In genomic region chr1:27599605-27600499, GRCh38 we compare ENCODE assay signal across 1 cellular context.
TF ChIP-seq lines count a peak whose summit lies in the region.

No MANE protein-coding gene starts in this region.

TF ChIP-seq in K562, 482 proteins besides CTCF, POLR2A, EP300 and RAD21:
- TF ChIP-seq ZFX (CRISPR knock-in tag; IDR thresholded peaks at IDR 0.05) = no peak
- TF ChIP-seq RFX5 (IDR thresholded peaks at IDR 0.05; ENCODE audit: low read depth, low read length) = no peak
- TF ChIP-seq BMI1 (IDR thresholded peaks at IDR 0.05; ENCODE audit: low read length) = no peak
- TF ChIP-seq KDM5B (IDR thresholded peaks at IDR 0.05; ENCODE audit: insufficient replicate concordance, low read depth, low read length) = no peak
- no peak for TF ChIP-seq GATAD2B (IDR thresholded peaks at IDR 0.05; ENCODE audit: borderline replicate concordance)
- no peak for TF ChIP-seq MXI1 (IDR thresholded peaks at IDR 0.05; ENCODE audit: low read depth, low read length)
- TF ChIP-seq POLR2AphosphoS2 (IDR thresholded peaks at IDR 0.05; ENCODE audit: low read length) = no peak
- TF ChIP-seq ZNF239 (CRISPR knock-in tag; IDR thresholded peaks at IDR 0.05) = no peak
- no peak for TF ChIP-seq KAT2B (IDR thresholded peaks at IDR 0.05; ENCODE audit: low read depth, low read length)
- no peak for TF ChIP-seq GTF3C2 (IDR thresholded peaks at IDR 0.05; ENCODE audit: borderline replicate concordance, extremely low read depth, insufficient read length)
- 0 out of 2 replicates have a peak, but pooled peaks have one; percentile 4 for TF ChIP-seq NCOA1 (IDR thresholded peaks at IDR 0.05; ENCODE audit: low read depth)
- TF ChIP-seq, protein P1, sequence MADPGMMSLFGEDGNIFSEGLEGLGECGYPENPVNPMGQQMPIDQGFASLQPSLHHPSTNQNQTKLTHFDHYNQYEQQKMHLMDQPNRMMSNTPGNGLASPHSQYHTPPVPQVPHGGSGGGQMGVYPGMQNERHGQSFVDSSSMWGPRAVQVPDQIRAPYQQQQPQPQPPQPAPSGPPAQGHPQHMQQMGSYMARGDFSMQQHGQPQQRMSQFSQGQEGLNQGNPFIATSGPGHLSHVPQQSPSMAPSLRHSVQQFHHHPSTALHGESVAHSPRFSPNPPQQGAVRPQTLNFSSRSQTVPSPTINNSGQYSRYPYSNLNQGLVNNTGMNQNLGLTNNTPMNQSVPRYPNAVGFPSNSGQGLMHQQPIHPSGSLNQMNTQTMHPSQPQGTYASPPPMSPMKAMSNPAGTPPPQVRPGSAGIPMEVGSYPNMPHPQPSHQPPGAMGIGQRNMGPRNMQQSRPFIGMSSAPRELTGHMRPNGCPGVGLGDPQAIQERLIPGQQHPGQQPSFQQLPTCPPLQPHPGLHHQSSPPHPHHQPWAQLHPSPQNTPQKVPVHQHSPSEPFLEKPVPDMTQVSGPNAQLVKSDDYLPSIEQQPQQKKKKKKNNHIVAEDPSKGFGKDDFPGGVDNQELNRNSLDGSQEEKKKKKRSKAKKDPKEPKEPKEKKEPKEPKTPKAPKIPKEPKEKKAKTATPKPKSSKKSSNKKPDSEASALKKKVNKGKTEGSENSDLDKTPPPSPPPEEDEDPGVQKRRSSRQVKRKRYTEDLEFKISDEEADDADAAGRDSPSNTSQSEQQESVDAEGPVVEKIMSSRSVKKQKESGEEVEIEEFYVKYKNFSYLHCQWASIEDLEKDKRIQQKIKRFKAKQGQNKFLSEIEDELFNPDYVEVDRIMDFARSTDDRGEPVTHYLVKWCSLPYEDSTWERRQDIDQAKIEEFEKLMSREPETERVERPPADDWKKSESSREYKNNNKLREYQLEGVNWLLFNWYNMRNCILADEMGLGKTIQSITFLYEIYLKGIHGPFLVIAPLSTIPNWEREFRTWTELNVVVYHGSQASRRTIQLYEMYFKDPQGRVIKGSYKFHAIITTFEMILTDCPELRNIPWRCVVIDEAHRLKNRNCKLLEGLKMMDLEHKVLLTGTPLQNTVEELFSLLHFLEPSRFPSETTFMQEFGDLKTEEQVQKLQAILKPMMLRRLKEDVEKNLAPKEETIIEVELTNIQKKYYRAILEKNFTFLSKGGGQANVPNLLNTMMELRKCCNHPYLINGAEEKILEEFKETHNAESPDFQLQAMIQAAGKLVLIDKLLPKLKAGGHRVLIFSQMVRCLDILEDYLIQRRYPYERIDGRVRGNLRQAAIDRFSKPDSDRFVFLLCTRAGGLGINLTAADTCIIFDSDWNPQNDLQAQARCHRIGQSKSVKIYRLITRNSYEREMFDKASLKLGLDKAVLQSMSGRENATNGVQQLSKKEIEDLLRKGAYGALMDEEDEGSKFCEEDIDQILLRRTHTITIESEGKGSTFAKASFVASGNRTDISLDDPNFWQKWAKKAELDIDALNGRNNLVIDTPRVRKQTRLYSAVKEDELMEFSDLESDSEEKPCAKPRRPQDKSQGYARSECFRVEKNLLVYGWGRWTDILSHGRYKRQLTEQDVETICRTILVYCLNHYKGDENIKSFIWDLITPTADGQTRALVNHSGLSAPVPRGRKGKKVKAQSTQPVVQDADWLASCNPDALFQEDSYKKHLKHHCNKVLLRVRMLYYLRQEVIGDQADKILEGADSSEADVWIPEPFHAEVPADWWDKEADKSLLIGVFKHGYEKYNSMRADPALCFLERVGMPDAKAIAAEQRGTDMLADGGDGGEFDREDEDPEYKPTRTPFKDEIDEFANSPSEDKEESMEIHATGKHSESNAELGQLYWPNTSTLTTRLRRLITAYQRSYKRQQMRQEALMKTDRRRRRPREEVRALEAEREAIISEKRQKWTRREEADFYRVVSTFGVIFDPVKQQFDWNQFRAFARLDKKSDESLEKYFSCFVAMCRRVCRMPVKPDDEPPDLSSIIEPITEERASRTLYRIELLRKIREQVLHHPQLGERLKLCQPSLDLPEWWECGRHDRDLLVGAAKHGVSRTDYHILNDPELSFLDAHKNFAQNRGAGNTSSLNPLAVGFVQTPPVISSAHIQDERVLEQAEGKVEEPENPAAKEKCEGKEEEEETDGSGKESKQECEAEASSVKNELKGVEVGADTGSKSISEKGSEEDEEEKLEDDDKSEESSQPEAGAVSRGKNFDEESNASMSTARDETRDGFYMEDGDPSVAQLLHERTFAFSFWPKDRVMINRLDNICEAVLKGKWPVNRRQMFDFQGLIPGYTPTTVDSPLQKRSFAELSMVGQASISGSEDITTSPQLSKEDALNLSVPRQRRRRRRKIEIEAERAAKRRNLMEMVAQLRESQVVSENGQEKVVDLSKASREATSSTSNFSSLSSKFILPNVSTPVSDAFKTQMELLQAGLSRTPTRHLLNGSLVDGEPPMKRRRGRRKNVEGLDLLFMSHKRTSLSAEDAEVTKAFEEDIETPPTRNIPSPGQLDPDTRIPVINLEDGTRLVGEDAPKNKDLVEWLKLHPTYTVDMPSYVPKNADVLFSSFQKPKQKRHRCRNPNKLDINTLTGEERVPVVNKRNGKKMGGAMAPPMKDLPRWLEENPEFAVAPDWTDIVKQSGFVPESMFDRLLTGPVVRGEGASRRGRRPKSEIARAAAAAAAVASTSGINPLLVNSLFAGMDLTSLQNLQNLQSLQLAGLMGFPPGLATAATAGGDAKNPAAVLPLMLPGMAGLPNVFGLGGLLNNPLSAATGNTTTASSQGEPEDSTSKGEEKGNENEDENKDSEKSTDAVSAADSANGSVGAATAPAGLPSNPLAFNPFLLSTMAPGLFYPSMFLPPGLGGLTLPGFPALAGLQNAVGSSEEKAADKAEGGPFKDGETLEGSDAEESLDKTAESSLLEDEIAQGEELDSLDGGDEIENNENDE (IDR thresholded peaks at IDR 0.05; ENCODE audit: low read depth, low read length) = no peak
- TF ChIP-seq ATF7 (IDR thresholded peaks at IDR 0.05) = no peak
- no peak for TF ChIP-seq NR2C2 (CRISPR knock-in tag; IDR thresholded peaks at IDR 0.05)
- no peak for TF ChIP-seq NR2C2 (tag; IDR thresholded peaks at IDR 0.05)
- TF ChIP-seq PTRF (tag; IDR thresholded peaks at IDR 0.05) = no peak
- TF ChIP-seq ZNF133 (CRISPR knock-in tag; IDR thresholded peaks at IDR 0.05) = no peak
- TF ChIP-seq CGGBP1 (CRISPR knock-in tag; IDR thresholded peaks at IDR 0.05) = no peak
- TF ChIP-seq, protein P2, sequence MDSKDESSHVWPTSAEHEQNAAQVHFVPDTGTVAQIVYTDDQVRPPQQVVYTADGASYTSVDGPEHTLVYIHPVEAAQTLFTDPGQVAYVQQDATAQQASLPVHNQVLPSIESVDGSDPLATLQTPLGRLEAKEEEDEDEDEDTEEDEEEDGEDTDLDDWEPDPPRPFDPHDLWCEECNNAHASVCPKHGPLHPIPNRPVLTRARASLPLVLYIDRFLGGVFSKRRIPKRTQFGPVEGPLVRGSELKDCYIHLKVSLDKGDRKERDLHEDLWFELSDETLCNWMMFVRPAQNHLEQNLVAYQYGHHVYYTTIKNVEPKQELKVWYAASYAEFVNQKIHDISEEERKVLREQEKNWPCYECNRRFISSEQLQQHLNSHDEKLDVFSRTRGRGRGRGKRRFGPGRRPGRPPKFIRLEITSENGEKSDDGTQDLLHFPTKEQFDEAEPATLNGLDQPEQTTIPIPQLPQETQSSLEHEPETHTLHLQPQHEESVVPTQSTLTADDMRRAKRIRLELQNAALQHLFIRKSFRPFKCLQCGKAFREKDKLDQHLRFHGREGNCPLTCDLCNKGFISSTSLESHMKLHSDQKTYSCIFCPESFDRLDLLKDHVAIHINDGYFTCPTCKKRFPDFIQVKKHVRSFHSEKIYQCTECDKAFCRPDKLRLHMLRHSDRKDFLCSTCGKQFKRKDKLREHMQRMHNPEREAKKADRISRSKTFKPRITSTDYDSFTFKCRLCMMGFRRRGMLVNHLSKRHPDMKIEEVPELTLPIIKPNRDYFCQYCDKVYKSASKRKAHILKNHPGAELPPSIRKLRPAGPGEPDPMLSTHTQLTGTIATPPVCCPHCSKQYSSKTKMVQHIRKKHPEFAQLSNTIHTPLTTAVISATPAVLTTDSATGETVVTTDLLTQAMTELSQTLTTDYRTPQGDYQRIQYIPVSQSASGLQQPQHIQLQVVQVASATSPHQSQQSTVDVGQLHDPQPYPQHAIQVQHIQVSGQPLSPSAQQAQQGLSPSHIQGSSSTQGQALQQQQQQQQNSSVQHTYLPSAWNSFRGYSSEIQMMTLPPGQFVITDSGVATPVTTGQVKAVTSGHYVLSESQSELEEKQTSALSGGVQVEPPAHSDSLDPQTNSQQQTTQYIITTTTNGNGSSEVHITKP (IDR thresholded peaks at IDR 0.05; ENCODE audit: partially characterized antibody) = peak; percentile 70
- no peak for TF ChIP-seq SMAD1 (IDR thresholded peaks at IDR 0.05; ENCODE audit: low read depth, low read length, partially characterized antibody)
- TF ChIP-seq FOXA3 (CRISPR knock-in tag; conservative IDR thresholded peaks at IDR 0.05 in 1 of 2, IDR thresholded peaks at IDR 0.05 in 1 of 2) = no peak
- no peak for TF ChIP-seq HES1 (IDR thresholded peaks at IDR 0.05; ENCODE audit: low read depth)
- TF ChIP-seq HNRNPLL (IDR thresholded peaks at IDR 0.05; ENCODE audit: low read depth, low read length, poor library complexity, severe bottlenecking) = no peak
- TF ChIP-seq KLF13 (tag; IDR thresholded peaks at IDR 0.05; ENCODE audit: borderline replicate concordance, low read depth) = no peak
- TF ChIP-seq DNMT1 (IDR thresholded peaks at IDR 0.05) = no peak
- TF ChIP-seq ZNF740 (CRISPR knock-in tag; IDR thresholded peaks at IDR 0.05) = peak; percentile 78
- 0 out of 4 replicates have a peak, but pooled peaks of 1 of the 2 experiments have one; percentile 42 for TF ChIP-seq ZNF740 (tag; IDR thresholded peaks at IDR 0.05)
- no peak for TF ChIP-seq ILK (tag; IDR thresholded peaks at IDR 0.05; ENCODE audit: borderline replicate concordance, low read depth)
